Comparison of ENCODE assay signal across 8 cellular contexts in genomic region chr9:111957856-111958631, GRCh38.
DNase-seq lines count a peak whose midpoint lies in the region; ATAC-seq, FAIRE-seq and TF ChIP-seq lines count a peak whose summit lies in the region.

No MANE protein-coding gene starts in this region.

- peaks cover 16% of the 10 kb centered on the region for H3K4me1 ChIP-seq in GM12878 (ENCODE audit: control insufficient read depth, insufficient read depth, low read length)
- H3K4me1 ChIP-seq in lung (ENCODE audit: control insufficient read depth in 2 of 2, insufficient read depth in 2 of 2, low read length in 2 of 2) = peaks cover 0 to 4% of the 10 kb centered on the region in 2 donors
- H3K4me1 ChIP-seq in BE2C = no peaks in the 10 kb centered on the region

- FAIRE-seq in GM12878 (lab: Jason Lieb, UNC) = no peak

- no peak overlapping the region for H3K27ac ChIP-seq in GM12878 (ENCODE audit: control insufficient read depth, insufficient read depth)
- peak overlapping the region in 1 of 2 donors; percentile 17 for H3K27ac ChIP-seq in lung (ENCODE audit: low read depth in 1 of 2, low read length in 1 of 2)

- no peaks in the 10 kb centered on the region for H3K27me3 ChIP-seq in GM12878 (replicated peaks in 1 of 2; ENCODE audit: control insufficient read depth in 2 of 2, insufficient read depth in 2 of 2, low read length in 1 of 2)
- H3K27me3 ChIP-seq in lung (ENCODE audit: control insufficient read depth, insufficient read depth) = no peaks in the 10 kb centered on the region
- H3K27me3 ChIP-seq in BE2C = 0 out of 2 replicates have a peak, but pooled peaks cover 2% of the 10 kb centered on the region

- no peak for TF ChIP-seq EP300 in GM12878 (IDR thresholded peaks at IDR 0.05; ENCODE audit: borderline replicate concordance in 1 of 2, control insufficient read depth in 1 of 2, low read depth in 2 of 2, low read length in 2 of 2)

- no peak for TF ChIP-seq CTCF in GM12878 (IDR thresholded peaks at IDR 0.05 in 2 of 3, conservative IDR thresholded peaks at IDR 0.05 in 1 of 3; ENCODE audit: control insufficient read depth in 2 of 3, extremely low read depth in 1 of 3, insufficient read depth in 1 of 3, low read depth in 3 of 3, low read length in 3 of 3)
- TF ChIP-seq CTCF in lung (IDR thresholded peaks at IDR 0.05; ENCODE audit: control extremely low read depth, extremely low read depth) = no peak
- TF ChIP-seq CTCF in BE2C (IDR thresholded peaks at IDR 0.05; ENCODE audit: low read depth, low read length) = no peak

- no peaks in the 10 kb centered on the region for H4K20me1 ChIP-seq in GM12878 (ENCODE audit: control insufficient read depth, insufficient read depth)

- no peaks in the 10 kb centered on the region for H3K79me2 ChIP-seq in GM12878 (ENCODE audit: control insufficient read depth, insufficient read depth, low read length)

- no peak for TF ChIP-seq POLR2A in GM12878 (IDR thresholded peaks at IDR 0.05; ENCODE audit: low read depth, low read length)

- intact Hi-C loops in GM12878 (cut with micrococcal nuclease; ENCODE audit: unreplicated experiment) = no loop called here

- peak overlapping the region; percentile 57 for H2AFZ ChIP-seq in GM12878 (ENCODE audit: control insufficient read depth, low read depth, low read length)

- H3K4me2 ChIP-seq in GM12878 (ENCODE audit: control insufficient read depth, insufficient read depth) = peak overlapping the region; percentile 80

- H3K36me3 ChIP-seq in GM12878 (ENCODE audit: control insufficient read depth in 2 of 2, insufficient read depth in 2 of 2, low read length in 1 of 2) = no peaks in the 10 kb centered on the region
- H3K36me3 ChIP-seq in lung (ENCODE audit: control insufficient read depth in 2 of 2, insufficient read depth in 2 of 2, low read length in 2 of 2) = no peaks in the 10 kb centered on the region
- H3K36me3 ChIP-seq in BE2C = no peaks in the 10 kb centered on the region

- SMC1A ChIA-PET in GM12878 (lab: Charles Lee; ENCODE audit: uncharacterized antibody, unreplicated experiment) = interaction anchor here (0.6 to 1.4 kb wide), 7 partner anchors 12 to 205 kb away, joined by 3 to 6 read pairs (median 3); partner anchors contain the start of gene UGCG

- 6% methylated on average over 3 of the region's 3 CpGs for WGBS in GM12878 (ENCODE audit: insufficient coverage, insufficient replicate concordance, low lambda C conversion rate, missing lambda C conversion rate)
- WGBS in lung, 2 donors = 2 to 8% methylated on average over 3 of the region's 3 CpGs

- no peak overlapping the region for H3K4me3 ChIP-seq in GM12878
- no peak overlapping the region for H3K4me3 ChIP-seq in lung
- H3K4me3 ChIP-seq in BE2C (ENCODE audit: low read depth, low read length) = no peak overlapping the region

- TF ChIP-seq RAD21 in GM12878 (IDR thresholded peaks at IDR 0.05; ENCODE audit: insufficient read depth, low read depth, low read length) = no peak

- BruUV-seq in GM12878 (replicated peaks; lab: Mats Ljungman, UMichigan) = no TSS peak

- DNase-seq in D341Med (ENCODE audit: low spot score) = peak; percentile 43
- DNase-seq in H4 (ENCODE audit: low spot score) = peak; percentile 66
- DNase-seq in NOMO-1 treated with DMSO at 0.1 percent for 48 hours (lab: John Stamatoyannopoulos, UW; ENCODE audit: unreplicated experiment) = peak; percentile 91
- no peak for DNase-seq in GM12878 (ENCODE audit: low read depth, low spot score)
- DNase-seq in lung (ENCODE audit: low spot score) = no peak
- DNase-seq in NCI-H2227 (lab: John Stamatoyannopoulos, UW; ENCODE audit: unreplicated experiment) = no peak
- DNase-seq in putamen (ENCODE audit: low spot score) = no peak
- DNase-seq in BE2C = no peak

- POLR2A ChIA-PET in GM12878 (lab: Charles Lee) = interaction anchor here (0.6 to 1.4 kb wide), 5 partner anchors 8 to 47 kb away, joined by 3 to 7 read pairs (median 4); no protein-coding TSS in a partner anchor

- in situ Hi-C loops in GM12878 (cut with MboI) = no loop called here

- no peaks in the 10 kb centered on the region for H3K9me3 ChIP-seq in GM12878 (replicated peaks; ENCODE audit: control insufficient read depth, insufficient read depth, low read length)
- no peaks in the 10 kb centered on the region for H3K9me3 ChIP-seq in lung (ENCODE audit: control insufficient read depth in 2 of 2, insufficient read depth in 1 of 2, low read length in 1 of 2)
- no peaks in the 10 kb centered on the region for H3K9me3 ChIP-seq in BE2C

- CTCF ChIA-PET in GM12878 (lab: Yijun Ruan, JAX) = interaction anchor here (0.6 to 1.4 kb wide), 4 partner anchors 13 to 116 kb away, joined by 3 to 4 read pairs (median 3); no protein-coding TSS in a partner anchor

- peak; percentile 82 for ATAC-seq in GM12878
- ATAC-seq in lung (ENCODE audit: insufficient read depth, low FRiP score) = peak; percentile 82

- H3K9ac ChIP-seq in GM12878 (ENCODE audit: control insufficient read depth, insufficient read depth, low read length) = no peak overlapping the region; the same call in 1 of the 2 replicates

- RAD21 ChIA-PET in GM12878 (lab: Charles Lee; ENCODE audit: unreplicated experiment) = interaction anchor here (0.6 to 1.4 kb wide), 4 partner anchors 9 to 1182 kb away, joined by 3 to 4 read pairs (median 4); no protein-coding TSS in a partner anchor

TF ChIP-seq in GM12878, 131 proteins besides CTCF, POLR2A, EP300 and RAD21 (continues in another document):
- TF ChIP-seq PAX5 (IDR thresholded peaks at IDR 0.05; ENCODE audit: borderline replicate concordance, low read depth, low read length) (no peak), IRF4 (IDR thresholded peaks at IDR 0.05; ENCODE audit: low read depth, low read length) (no peak), MAX (IDR thresholded peaks at IDR 0.05; ENCODE audit: low read depth, low read length) (no peak), RBBP5 (conservative IDR thresholded peaks at IDR 0.05) (no peak), ZNF24 (IDR thresholded peaks at IDR 0.05) (no peak), RELB (IDR thresholded peaks at IDR 0.05; ENCODE audit: low read depth) (no peak), ZNF217 (IDR thresholded peaks at IDR 0.05) (no peak), BRCA1 (IDR thresholded peaks at IDR 0.05; ENCODE audit: low read depth, low read length) (no peak), FOXK2 (IDR thresholded peaks at IDR 0.05) (no peak), ZNF384 (IDR thresholded peaks at IDR 0.05; ENCODE audit: borderline replicate concordance, low read depth, low read length) (no peak), DPF2 (IDR thresholded peaks at IDR 0.05) (peak; percentile 26; the same call in 1 of the 2 replicates), POU2F2 (IDR thresholded peaks at IDR 0.05; ENCODE audit: borderline replicate concordance, low read depth, low read length) (no peak), MTA3 (IDR thresholded peaks at IDR 0.05; ENCODE audit: borderline replicate concordance, low read length) (no peak), BHLHE40 (IDR thresholded peaks at IDR 0.05; ENCODE audit: borderline replicate concordance in 1 of 2, low read depth in 2 of 2, low read length in 1 of 2) (no peak), MEF2A (IDR thresholded peaks at IDR 0.05; ENCODE audit: insufficient read depth, low read depth, low read length) (no peak), RCOR1 (conservative IDR thresholded peaks at IDR 0.05; ENCODE audit: low read depth, low read length) (no peak), CBX3 (IDR thresholded peaks at IDR 0.05; ENCODE audit: borderline replicate concordance, low read depth) (no peak), FOS (IDR thresholded peaks at IDR 0.05; ENCODE audit: borderline replicate concordance, extremely low read depth, insufficient read length) (no peak), MYC (IDR thresholded peaks at IDR 0.05; ENCODE audit: insufficient read depth, insufficient read length, insufficient replicate concordance, low read length, severe bottlenecking) (no peak), ATF7 (IDR thresholded peaks at IDR 0.05; ENCODE audit: low read depth) (0 out of 2 replicates have a peak, but pooled peaks have one; percentile 19), NFYA (IDR thresholded peaks at IDR 0.05; ENCODE audit: borderline replicate concordance, low read depth, low read length) (no peak), EGR1 (IDR thresholded peaks at IDR 0.05; ENCODE audit: borderline replicate concordance in 1 of 2, low read depth in 2 of 2, low read length in 2 of 2) (no peak), IKZF2 (IDR thresholded peaks at IDR 0.05) (peak in 1 of 2 experiments; percentile 52; a peak in 2 of 4 replicates), PAX8 (IDR thresholded peaks at IDR 0.05) (no peak), GATAD2B (conservative IDR thresholded peaks at IDR 0.05; ENCODE audit: low read depth) (no peak), MXI1 (IDR thresholded peaks at IDR 0.05; ENCODE audit: low read depth, low read length) (no peak)
- TF ChIP-seq, protein P1, sequence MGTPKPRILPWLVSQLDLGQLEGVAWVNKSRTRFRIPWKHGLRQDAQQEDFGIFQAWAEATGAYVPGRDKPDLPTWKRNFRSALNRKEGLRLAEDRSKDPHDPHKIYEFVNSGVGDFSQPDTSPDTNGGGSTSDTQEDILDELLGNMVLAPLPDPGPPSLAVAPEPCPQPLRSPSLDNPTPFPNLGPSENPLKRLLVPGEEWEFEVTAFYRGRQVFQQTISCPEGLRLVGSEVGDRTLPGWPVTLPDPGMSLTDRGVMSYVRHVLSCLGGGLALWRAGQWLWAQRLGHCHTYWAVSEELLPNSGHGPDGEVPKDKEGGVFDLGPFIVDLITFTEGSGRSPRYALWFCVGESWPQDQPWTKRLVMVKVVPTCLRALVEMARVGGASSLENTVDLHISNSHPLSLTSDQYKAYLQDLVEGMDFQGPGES (IDR thresholded peaks at IDR 0.05) = no peak

Comparison
In these comparisons a context has a peak if more than half of its experiments do, and no peak if none do; other contexts are left out.
1. DNase-seq: peak in D341Med (single experiment), H4 (single experiment) and NOMO-1 treated with DMSO at 0.1 percent for 48 hours (single experiment); none in GM12878 (single experiment), lung (single experiment), NCI-H2227 (single experiment), putamen (single experiment) and BE2C (single experiment).